ENCODE assay signal across 31 cellular contexts in genomic region chr4:148015468-148015867, GRCh38.
"Had no signal": no experiment of that assay in that cellular context is flagged by ENCODE, and none has a peak within 500 bp of the region (broad histone marks: within the 10 kb centered on the region; RNA-seq: fewer than 3 reads in every experiment).

No MANE protein-coding gene starts in this region.

- H3K27ac ChIP-seq: breast epithelium, RWPE1, SJCRH30, WERI-Rb-1 had no signal

- H3K36me3 ChIP-seq: breast epithelium, SJCRH30, WERI-Rb-1 had no signal

- H3K4me3 ChIP-seq: breast epithelium, SJCRH30 had no signal

- H3K4me1 Mint-ChIP-seq: activated naive CD4-positive, alpha-beta T cell treated with anti-CD3 and anti-CD28 coated beads, Interleukin-2, amount 50 U/mL, for 24 hours had no signal

- H3K9me3 ChIP-seq: breast epithelium, SJCRH30 had no signal

- H3K4me3 Mint-ChIP-seq: activated CD8-positive, alpha-beta T cell treated with anti-CD3 and anti-CD28 coated beads for 36 hours; activated naive CD4-positive, alpha-beta T cell treated with anti-CD3 and anti-CD28 coated beads, Interleukin-2, amount 50 U/mL, for 24 hours; activated T-helper 1 cell treated with anti-CD3 and anti-CD28 coated beads, Interleukin-12 subunit alpha, Interleukin-12 subunit beta, Interleukin-2, Interleukin-4 antibody, amounts not matched to agents 30 ng/mL and 10 ng/mL and 1 ng/mL, durations not matched to agents 14 hours and 24 hours and 36 hours; T-helper 2 cell treated with Interferon-gamma antibody and Interleukin-4, amounts not matched to agents 5 μg/mL and 100 μg/mL, for 36 hours had no signal

- H3K27me3 Mint-ChIP-seq: activated CD8-positive, alpha-beta T cell treated with anti-CD3 and anti-CD28 coated beads for 36 hours; activated naive CD4-positive, alpha-beta T cell treated with anti-CD3 and anti-CD28 coated beads, Interleukin-2, amount 50 U/mL, for 24 hours had no signal

- DNase-seq: activated CD4-positive, alpha-beta T cell treated with anti-CD3 and anti-CD28 coated beads for 4 hours; activated CD8-positive, alpha-beta memory T cell treated with anti-CD3 and anti-CD28 coated beads, Interleukin-2, amount 50 U/mL, for 48 hours; activated CD8-positive, alpha-beta T cell treated with anti-CD3 and anti-CD28 coated beads for 36 hours; activated effector memory CD4-positive, alpha-beta T cell treated with Interleukin-2 at 50 U/mL for 16 hours; activated naive CD4-positive, alpha-beta T cell; activated T-cell treated with anti-CD3 and anti-CD28 coated beads, Interleukin-2, amount 50 U/mL, for 1 hour; aorta; caudate nucleus; Karpas-422; NCI-H1048; NCI-H1417; NCI-H1694; NCI-H2029; NCI-H2107; NCI-H2171 treated with DMSO at 0.1 percent for 48 hours; NCI-H345; NCI-H510A; NCI-H526 treated with DMSO at 0.1 percent for 48 hours; NK-92 treated with Interleukin-12 subunit alpha and Interleukin-12 subunit beta, amount 100 ng/mL, for 24 hours; Right ventricle myocardium superior; SJCRH30; SW 1271; WERI-Rb-1 had no signal

- ATAC-seq: activated CD4-positive, CD25-positive, alpha-beta regulatory T cell treated with anti-CD3 and anti-CD28 coated beads, Interleukin-2, amount 50 U/mL, for 24 hours; activated CD8-positive, alpha-beta T cell treated with anti-CD3 and anti-CD28 coated beads for 36 hours; Panc1; SK-N-SH treated with all-trans-retinoic acid at 6 μM for 48 hours had no signal

- H3K27me3 ChIP-seq: breast epithelium, SJCRH30 had no signal

- H3K4me1 ChIP-seq: breast epithelium had no signal

- H3K27ac Mint-ChIP-seq: activated CD8-positive, alpha-beta T cell treated with anti-CD3 and anti-CD28 coated beads for 36 hours; activated naive CD4-positive, alpha-beta T cell treated with anti-CD3 and anti-CD28 coated beads, Interleukin-2, amount 50 U/mL, for 24 hours; activated T-helper 1 cell treated with anti-CD3 and anti-CD28 coated beads, Interleukin-12 subunit alpha, Interleukin-12 subunit beta, Interleukin-2, Interleukin-4 antibody, amounts not matched to agents 30 ng/mL and 10 ng/mL and 1 ng/mL, durations not matched to agents 14 hours and 24 hours and 36 hours; T-helper 2 cell treated with Interferon-gamma antibody and Interleukin-4, amounts not matched to agents 5 μg/mL and 100 μg/mL, for 36 hours had no signal

- H3K9me3 Mint-ChIP-seq: activated CD8-positive, alpha-beta T cell treated with anti-CD3 and anti-CD28 coated beads for 36 hours; activated T-helper 1 cell treated with anti-CD3 and anti-CD28 coated beads, Interleukin-12 subunit alpha, Interleukin-12 subunit beta, Interleukin-2, Interleukin-4 antibody, amounts not matched to agents 30 ng/mL and 10 ng/mL and 1 ng/mL, durations not matched to agents 14 hours and 24 hours and 36 hours; T-helper 2 cell treated with Interferon-gamma antibody and Interleukin-4, amounts not matched to agents 5 μg/mL and 100 μg/mL, for 36 hours had no signal
